ENCODE assay signal across 18 cellular contexts in genomic region chr5:174425271-174425963, GRCh38.
DNase-seq lines count a peak whose midpoint lies in the region; ATAC-seq, FAIRE-seq and TF ChIP-seq lines count a peak whose summit lies in the region.
"Had no signal": no experiment of that assay in that cellular context is flagged by ENCODE, and none has a peak within 500 bp of the region (broad histone marks: within the 10 kb centered on the region; RNA-seq: fewer than 3 reads in every experiment).

No MANE protein-coding gene starts in this region.

- peaks cover 48% of the 10 kb centered on the region for H3K4me1 Mint-ChIP-seq in type B pancreatic cell (ENCODE audit: unreplicated experiment)
- H3K4me1 Mint-ChIP-seq: activated B cell treated with CpG ODN at 0.5 μM for 24 hours had no signal

- FAIRE-seq in urothelium cell line (lab: Jason Lieb, UNC): no peak
- FAIRE-seq: endometrium, frontal cortex had no signal

- no peak for TF ChIP-seq CTCF in RWPE2 (IDR thresholded peaks at IDR 0.05; ENCODE audit: poor library complexity, severe bottlenecking)
- no peak for TF ChIP-seq CTCF in foreskin keratinocyte (conservative IDR thresholded peaks at IDR 0.05)
- TF ChIP-seq CTCF in type B pancreatic cell (conservative IDR thresholded peaks at IDR 0.05): no peak
- TF ChIP-seq CTCF in A673 (conservative IDR thresholded peaks at IDR 0.05; ENCODE audit: low read depth, low read length): no peak

- H3K27ac ChIP-seq in right cardiac atrium (ENCODE audit: low read length) (no peak overlapping the region), RWPE2 (ENCODE audit: poor library complexity, severe bottlenecking) (no peak overlapping the region), foreskin keratinocyte (no peak overlapping the region), A673 (ENCODE audit: low read depth, low read length, poor library complexity, severe bottlenecking) (no peak overlapping the region)

- 37% methylated on average over 6 of the region's 6 CpGs for WGBS in right cardiac atrium

- peaks cover 10% of the 10 kb centered on the region for H3K27me3 Mint-ChIP-seq in type B pancreatic cell
- H3K27me3 Mint-ChIP-seq: activated B cell treated with CpG ODN at 0.5 μM for 24 hours had no signal

- intact Hi-C loops in right cardiac atrium (cut with DNase I): no loop called here
- intact Hi-C loops in Right ventricle myocardium superior (cut with DNase I): no loop called here
- intact Hi-C loops in A673 (cut with micrococcal nuclease; ENCODE audit: unreplicated experiment): loop anchor here (5.0 kb wide), 1 partner anchor 107 kb away; no protein-coding TSS in a partner anchor

- CTCF ChIA-PET in A673 (lab: Charles Lee): no interaction called here

- H3K27ac Mint-ChIP-seq in type B pancreatic cell: peak overlapping the region; percentile 47
- H3K27ac Mint-ChIP-seq: activated B cell treated with CpG ODN at 0.5 μM for 24 hours; CD8-positive, alpha-beta T cell; natural killer cell; progenitor cell of endocrine pancreas; stimulated activated naive CD8-positive, alpha-beta T cell treated with anti-CD3 and anti-CD28 coated beads, Interleukin-15, Interleukin-2, amounts not matched to agents 100 ng/mL and 50 ng/mL, for 24 hours had no signal

- H3K27me3 ChIP-seq in right cardiac atrium (ENCODE audit: control insufficient read depth, insufficient read depth) (no peaks in the 10 kb centered on the region), RWPE2 (ENCODE audit: insufficient read depth, poor library complexity, severe bottlenecking) (no peaks in the 10 kb centered on the region), foreskin keratinocyte (no peaks in the 10 kb centered on the region), A673 (replicated peaks; ENCODE audit: insufficient read depth, low read depth, low read length, poor library complexity) (no peaks in the 10 kb centered on the region)

- POLR2A ChIA-PET in A673 (lab: Charles Lee; ENCODE audit: low non-redundant PET): interaction anchor here (0.6 kb wide), 1 partner anchor 378 kb away, joined by 15 read pairs; no protein-coding TSS in a partner anchor

- H3K36me3 ChIP-seq in RWPE2 (ENCODE audit: low read depth) (no peaks in the 10 kb centered on the region), A673 (ENCODE audit: insufficient read depth, low read length, poor library complexity, severe bottlenecking) (no peaks in the 10 kb centered on the region)

- H3K4me1 ChIP-seq in right cardiac atrium (ENCODE audit: control insufficient read depth, insufficient read depth, low read length): no peaks in the 10 kb centered on the region
- H3K4me1 ChIP-seq in RWPE2 (ENCODE audit: insufficient read depth, poor library complexity, severe bottlenecking): peaks cover 12% of the 10 kb centered on the region
- peaks cover 14% of the 10 kb centered on the region for H3K4me1 ChIP-seq in foreskin keratinocyte
- H3K4me1 ChIP-seq in A673 (ENCODE audit: insufficient read depth, low read length, poor library complexity, severe bottlenecking): peaks cover 7% of the 10 kb centered on the region

- peaks cover 4% of the 10 kb centered on the region for H3K9me3 Mint-ChIP-seq in type B pancreatic cell
- H3K9me3 Mint-ChIP-seq: activated B cell treated with CpG ODN at 0.5 μM for 24 hours; CD8-positive, alpha-beta T cell; natural killer cell; stimulated activated naive CD8-positive, alpha-beta T cell treated with anti-CD3 and anti-CD28 coated beads, Interleukin-15, Interleukin-2, amounts not matched to agents 100 ng/mL and 50 ng/mL, for 24 hours had no signal

- H3K36me3 Mint-ChIP-seq in type B pancreatic cell: no peaks in the 10 kb centered on the region
- H3K36me3 Mint-ChIP-seq: CD8-positive, alpha-beta T cell; natural killer cell had no signal

- peak overlapping the region; percentile 20 for H3K4me3 Mint-ChIP-seq in type B pancreatic cell
- H3K4me3 Mint-ChIP-seq: activated B cell treated with CpG ODN at 0.5 μM for 24 hours; CD8-positive, alpha-beta T cell; natural killer cell; stimulated activated naive CD8-positive, alpha-beta T cell treated with anti-CD3 and anti-CD28 coated beads, Interleukin-15, Interleukin-2, amounts not matched to agents 100 ng/mL and 50 ng/mL, for 24 hours had no signal

- DNase-seq in right cardiac atrium (peak in 2 of 3 donors; percentile 21 to 62), Right ventricle myocardium superior (no peak), RWPE2 (ENCODE audit: low spot score) (no peak), foreskin keratinocyte (peak in 1 of 2 donors; percentile 62), type B pancreatic cell (ENCODE audit: extremely low spot score, unreplicated experiment) (no peak), urothelium cell line (ENCODE audit: low spot score) (no peak), A673 (ENCODE audit: low spot score) (no peak), SIG-M5 (lab: John Stamatoyannopoulos, UW) (no peak)
- DNase-seq: ACHN; activated B cell treated with CpG ODN at 0.5 μM for 24 hours; activated CD8-positive, alpha-beta memory T cell treated with anti-CD3 and anti-CD28 coated beads for 24 hours; CD8-positive, alpha-beta T cell; cerebellar nuclear complex; natural killer cell had no signal

- no TSS peak for BruUV-seq in A673 (replicated peaks; lab: Mats Ljungman, UMichigan)

- ATAC-seq in right cardiac atrium: peak; percentile 14 to 48
- no peak for ATAC-seq in Right ventricle myocardium superior (ENCODE audit: poor library complexity)
- ATAC-seq in RWPE2 (ENCODE audit: low read depth): peak; percentile 88
- peak; percentile 87 for ATAC-seq in foreskin keratinocyte
- ATAC-seq: CD8-positive, alpha-beta T cell had no signal

- H3K9me3 ChIP-seq in right cardiac atrium (ENCODE audit: control insufficient read depth, low read length): no peaks in the 10 kb centered on the region
- no peaks in the 10 kb centered on the region for H3K9me3 ChIP-seq in RWPE2 (ENCODE audit: severe bottlenecking)
- H3K9me3 ChIP-seq in A673 (ENCODE audit: low read depth, low read length, poor library complexity, severe bottlenecking): no peaks in the 10 kb centered on the region

- H3K4me3 ChIP-seq in right cardiac atrium (ENCODE audit: low read length) (no peak overlapping the region), RWPE2 (ENCODE audit: severe bottlenecking) (no peak overlapping the region), A673 (ENCODE audit: low read depth, low read length, poor library complexity, severe bottlenecking) (no peak overlapping the region)

Comparison
In these comparisons a context has a peak if more than half of its experiments do, and no peak if none do; other contexts are left out.
1. DNase-seq: peak in right cardiac atrium (2 of 3); none in Right ventricle myocardium superior (single experiment), RWPE2 (single experiment), type B pancreatic cell (single experiment), urothelium cell line (single experiment), A673 (single experiment) and SIG-M5 (single experiment).